In genomic region chr17:76597156-76598003, GRCh38 we compare ENCODE assay signal across 11 cellular contexts. TPM values are rescaled to one million over a fixed set of nuclear protein-coding genes. Genes with fewer than 3 reads are reported as not detected.
DNase-seq lines count a peak whose midpoint lies in the region; ATAC-seq lines count a peak whose summit lies in the region.
"Had no signal": no experiment of that assay in that cellular context is flagged by ENCODE, and none has a peak within 500 bp of the region (broad histone marks: within the 10 kb centered on the region; RNA-seq: fewer than 3 reads in every experiment).

No MANE protein-coding gene starts in this region.

- no peaks in the 10 kb centered on the region for H3K9me3 ChIP-seq in SJCRH30 (replicated peaks)
- H3K9me3 ChIP-seq: tibial artery had no signal

- peaks cover 74% of the 10 kb centered on the region for H3K27me3 Mint-ChIP-seq in stimulated activated memory B cell treated with anti-CD40 and anti-IgM and Interleukin-4, amounts not matched to agents 10 μg/mL and 1 μg/mL and 100 μg/mL, for 72 hours

- no peak overlapping the region for H3K27ac Mint-ChIP-seq in stimulated activated memory B cell treated with anti-CD40 and anti-IgM and Interleukin-4, amounts not matched to agents 10 μg/mL and 1 μg/mL and 100 μg/mL, for 72 hours

- DNase-seq in NCI-H510A treated with DMSO at 0.1 percent for 48 hours (lab: John Stamatoyannopoulos, UW) (peak; percentile 12), NCI-H510A (lab: John Stamatoyannopoulos, UW) (no peak), NCI-H2196 (lab: John Stamatoyannopoulos, UW; ENCODE audit: unreplicated experiment) (peak; percentile 79), HCEC 1CT (no peak), SJCRH30 (no peak)
- DNase-seq: islet precursor cell, tibial artery had no signal

- H3K4me3 Mint-ChIP-seq in stimulated activated memory B cell treated with anti-CD40 and anti-IgM and Interleukin-4, amounts not matched to agents 10 μg/mL and 1 μg/mL and 100 μg/mL, for 72 hours = no peak overlapping the region

- peak; percentile 89 for ATAC-seq in esophagus mucosa
- ATAC-seq in stimulated activated memory B cell treated with anti-CD40 and anti-IgM and Interleukin-4, amounts not matched to agents 10 μg/mL and 1 μg/mL and 100 μg/mL, for 72 hours = peak; percentile 53
- no peak for ATAC-seq in HG03460 (IDR thresholded peaks at IDR 0.05; ENCODE audit: unreplicated experiment)

- no peaks in the 10 kb centered on the region for H3K4me1 Mint-ChIP-seq in stimulated activated memory B cell treated with anti-CD40 and anti-IgM and Interleukin-4, amounts not matched to agents 10 μg/mL and 1 μg/mL and 100 μg/mL, for 72 hours

- no peaks in the 10 kb centered on the region for H3K9me3 Mint-ChIP-seq in stimulated activated memory B cell treated with anti-CD40 and anti-IgM and Interleukin-4, amounts not matched to agents 10 μg/mL and 1 μg/mL and 100 μg/mL, for 72 hours

- no peaks in the 10 kb centered on the region for H3K36me3 ChIP-seq in SJCRH30
- H3K36me3 ChIP-seq: tibial artery had no signal

- peaks cover 4% of the 10 kb centered on the region; the same call in 1 of the 2 replicates for H3K4me1 ChIP-seq in SJCRH30

- H3K4me3 ChIP-seq in SJCRH30 = no peak overlapping the region
- H3K4me3 ChIP-seq: tibial artery had no signal

- H3K36me3 Mint-ChIP-seq in stimulated activated memory B cell treated with anti-CD40 and anti-IgM and Interleukin-4, amounts not matched to agents 10 μg/mL and 1 μg/mL and 100 μg/mL, for 72 hours = no peaks in the 10 kb centered on the region

- H3K27me3 ChIP-seq in SJCRH30 = peaks cover under 1% of the 10 kb centered on the region; the same call in 1 of the 2 replicates

- no peak overlapping the region for H3K27ac ChIP-seq in SJCRH30
- H3K27ac ChIP-seq: tibial artery had no signal

RNA-seq across cellular contexts. Expression of gene ST6GALNAC2, which starts 11.7 kb away (rescaled TPM):
- total RNA-seq in esophagus mucosa = 24.0 TPM
- total RNA-seq in SJCRH30 (2014; rRNA removed; shearing (Covaris generic)) = 0.20 TPM in 1 of 2 replicates, not detected in the other

RNA-seq across cellular contexts. Expression of gene ST6GALNAC1, which starts 46.2 kb away (rescaled TPM):
- total RNA-seq in esophagus mucosa = 16.9 TPM
- total RNA-seq in SJCRH30 (2014; rRNA removed; shearing (Covaris generic)) = not detected in 2 replicates
- total RNA-seq: fibroblast of lung had no signal

RNA-seq across cellular contexts. Expression of gene PRCD, which starts 57.5 kb away (rescaled TPM):
- 0.64 TPM for total RNA-seq in esophagus mucosa
- total RNA-seq in SJCRH30 (2014; rRNA removed; shearing (Covaris generic)) = 2.1 and 3.4 TPM in 2 replicates

RNA-seq across cellular contexts. Expression of gene CYGB, which starts 59.9 kb away (rescaled TPM):
- 2.6 TPM for total RNA-seq in esophagus mucosa
- total RNA-seq in SJCRH30 (2014; rRNA removed; shearing (Covaris generic)) = not detected in 2 replicates

Comparison
In these comparisons a context has a peak if more than half of its experiments do, and no peak if none do; other contexts are left out.
1. DNase-seq: peak in NCI-H510A treated with DMSO at 0.1 percent for 48 hours (single experiment) and NCI-H2196 (single experiment); none in NCI-H510A (single experiment), HCEC 1CT (single experiment) and SJCRH30 (0 of 2).
2. RNA of gene ST6GALNAC2, which starts 11.7 kb away (total RNA-seq): 24.0 TPM in esophagus mucosa (single experiment); 0.20 TPM in SJCRH30; every median in the first group is over 10 times any median in the second.
3. RNA of gene ST6GALNAC1, which starts 46.2 kb away (total RNA-seq): 16.9 TPM in esophagus mucosa (single experiment); not detected in SJCRH30; every median in the first group is over 10 times any median in the second.